ENCODE assay signal across 8 cellular contexts in genomic region chr4:165256081-165256659, GRCh38. TPM values are rescaled to one million over a fixed set of nuclear protein-coding genes. Genes with fewer than 3 reads are reported as not detected.
DNase-seq lines count a peak whose midpoint lies in the region; ATAC-seq and TF ChIP-seq lines count a peak whose summit lies in the region.
"Not testable (repeated sequence)": the region's sequence is repeated elsewhere in the genome, so short reads cannot be mapped to it uniquely, and the experiment has no call there.

No MANE protein-coding gene starts in this region.

- H3K9me3 ChIP-seq in lung (ENCODE audit: control insufficient read depth in 2 of 2, insufficient read depth in 1 of 2, low read length in 1 of 2) = not testable (repeated sequence)

- not testable (repeated sequence) for TF ChIP-seq CTCF in GM12865 (IDR thresholded peaks at IDR 0.05; ENCODE audit: insufficient read depth, low read depth, low read length, missing control alignments); fibroblast of pulmonary artery (IDR thresholded peaks at IDR 0.05; ENCODE audit: low read length, missing control alignments); lung (IDR thresholded peaks at IDR 0.05; ENCODE audit: control extremely low read depth, extremely low read depth)

- not testable (repeated sequence) for H3K27ac ChIP-seq in lung (ENCODE audit: low read depth in 1 of 2, low read length in 1 of 2)

- not testable (repeated sequence) for H3K36me3 Mint-ChIP-seq in activated T-cell treated with anti-CD3 and anti-CD28 coated beads, Interleukin-2, amount 50 U/mL, for 72 hours (ENCODE audit: insufficient read depth in 2 of 2)

- ATAC-seq in HG02840 (IDR thresholded peaks at IDR 0.05; ENCODE audit: low FRiP score, unreplicated experiment) (peak; percentile 6), lung (ENCODE audit: insufficient read depth, low FRiP score) (peak; percentile 28)
- peak; percentile 28 to 31 for ATAC-seq in activated T-cell treated with anti-CD3 and anti-CD28 coated beads, Interleukin-2, amount 50 U/mL, for 72 hours (replicated peaks in 1 of 2)
- peak; percentile 76 for ATAC-seq in stimulated activated naive CD8-positive, alpha-beta T cell treated with anti-CD3 and anti-CD28 coated beads, Interleukin-15, amount 100 ng/mL, for 72 hours

- not testable (repeated sequence) for H3K27me3 Mint-ChIP-seq in activated T-cell treated with anti-CD3 and anti-CD28 coated beads, Interleukin-2, amount 50 U/mL, for 72 hours (ENCODE audit: low read depth); stimulated activated naive CD8-positive, alpha-beta T cell treated with anti-CD3 and anti-CD28 coated beads, Interleukin-15, amount 100 ng/mL, for 72 hours

- 16 to 29% methylated on average over 7 of the region's 7 CpGs for WGBS in lung, 2 donors

- not testable (repeated sequence) for H3K4me3 ChIP-seq in GM12865 (ENCODE audit: low read depth, low read length); fibroblast of pulmonary artery (replicated peaks; ENCODE audit: low read depth, low read length); lung

- peak overlapping the region; percentile 64 to 86 for H3K4me3 Mint-ChIP-seq in activated T-cell treated with anti-CD3 and anti-CD28 coated beads, Interleukin-2, amount 50 U/mL, for 72 hours
- peak overlapping the region; percentile 63 to 71 for H3K4me3 Mint-ChIP-seq in stimulated activated naive CD8-positive, alpha-beta T cell treated with anti-CD3 and anti-CD28 coated beads, Interleukin-15, amount 100 ng/mL, for 72 hours

- H3K4me1 Mint-ChIP-seq in activated T-cell treated with anti-CD3 and anti-CD28 coated beads, Interleukin-2, amount 50 U/mL, for 72 hours (ENCODE audit: low read depth) = peaks cover 46% of the 10 kb centered on the region
- peaks cover 54% of the 10 kb centered on the region for H3K4me1 Mint-ChIP-seq in stimulated activated naive CD8-positive, alpha-beta T cell treated with anti-CD3 and anti-CD28 coated beads, Interleukin-15, amount 100 ng/mL, for 72 hours

- not testable (repeated sequence) for H3K36me3 ChIP-seq in lung (ENCODE audit: control insufficient read depth in 2 of 2, insufficient read depth in 2 of 2, low read length in 2 of 2)

- H3K9me3 Mint-ChIP-seq in activated T-cell treated with anti-CD3 and anti-CD28 coated beads, Interleukin-2, amount 50 U/mL, for 72 hours; stimulated activated naive CD8-positive, alpha-beta T cell treated with anti-CD3 and anti-CD28 coated beads, Interleukin-15, amount 100 ng/mL, for 72 hours: not testable (repeated sequence)

- not testable (repeated sequence) for H3K27me3 ChIP-seq in lung (ENCODE audit: control insufficient read depth, insufficient read depth)

- H3K4me1 ChIP-seq in lung (ENCODE audit: control insufficient read depth in 2 of 2, insufficient read depth in 2 of 2, low read length in 2 of 2) = not testable (repeated sequence)

- DNase-seq in GM12865 (ENCODE audit: low read depth) (peak; percentile 5), MV-4-11 (lab: John Stamatoyannopoulos, UW) (peak; percentile 86), OCI-M1 (lab: John Stamatoyannopoulos, UW) (peak; percentile 28), fibroblast of pulmonary artery (ENCODE audit: low read depth) (peak; percentile 24)
- not testable (repeated sequence) for DNase-seq in activated T-cell treated with anti-CD3 and anti-CD28 coated beads, Interleukin-2, amount 50 U/mL, for 72 hours; lung (ENCODE audit: low spot score)
- peak in 1 of 2 donors; percentile 40 for DNase-seq in stimulated activated naive CD8-positive, alpha-beta T cell treated with anti-CD3 and anti-CD28 coated beads, Interleukin-15, amount 100 ng/mL, for 72 hours

- peak overlapping the region; percentile 60 for H3K27ac Mint-ChIP-seq in activated T-cell treated with anti-CD3 and anti-CD28 coated beads, Interleukin-2, amount 50 U/mL, for 72 hours
- peak overlapping the region; percentile 94 to 96 for H3K27ac Mint-ChIP-seq in stimulated activated naive CD8-positive, alpha-beta T cell treated with anti-CD3 and anti-CD28 coated beads, Interleukin-15, amount 100 ng/mL, for 72 hours

RNA-seq across cellular contexts. Expression of gene KLHL2, which starts 48.8 kb away (rescaled TPM):
- 10 to 100 TPM; 39.3 to 41.5 TPM for total RNA-seq in activated T-cell treated with anti-CD3 and anti-CD28 coated beads, Interleukin-2, amount 50 U/mL, for 72 hours
- total RNA-seq in lung = 10 to 100 TPM; 25.0 to 43.0 TPM
- 10 to 100 TPM; 17.3 to 42.5 TPM for polyA plus RNA-seq in lung

Comparison
In these comparisons a context has a peak if more than half of its experiments do, and no peak if none do; other contexts are left out.
1. ATAC-seq: peak in every context shown above with its lines; median percentile 76 in stimulated activated naive CD8-positive, alpha-beta T cell treated with anti-CD3 and anti-CD28 coated beads, Interleukin-15, amount 100 ng/mL, for 72 hours; 30 in activated T-cell treated with anti-CD3 and anti-CD28 coated beads, Interleukin-2, amount 50 U/mL, for 72 hours; 28 in lung; 6 in HG02840.